18 cellular contexts compared by ENCODE assay signal in genomic region chr17:71287246-71287828, GRCh38.
A peak's percentile ranks its signal among the peaks of the same experiment; 100 is the strongest.
DNase-seq lines count a peak whose midpoint lies in the region; ATAC-seq and TF ChIP-seq lines count a peak whose summit lies in the region.
"Had no signal": no experiment of that assay in that cellular context is flagged by ENCODE, and none has a peak within 500 bp of the region (broad histone marks: within the 10 kb centered on the region; RNA-seq: fewer than 3 reads in every experiment).

No MANE protein-coding gene starts in this region.

- H3K27ac ChIP-seq in smooth muscle cell (ENCODE audit: low read depth) (no peak overlapping the region), SJCRH30 (no peak overlapping the region)
- H3K27ac ChIP-seq: 22Rv1, thoracic aorta had no signal

- ATAC-seq in WTC11, result peak; percentile 21
- ATAC-seq: effector memory CD8-positive, alpha-beta T cell; Panc1 had no signal

- H3K4me1 Mint-ChIP-seq in WTC11, result peaks cover 18% of the 10 kb centered on the region
- H3K4me1 Mint-ChIP-seq: activated B cell treated with CpG ODN at 0.5 μM for 24 hours; CD8-positive, alpha-beta memory T cell had no signal

- H3F3A ChIP-seq in smooth muscle cell (ENCODE audit: low read depth), result no peaks in the 10 kb centered on the region

- H3K4me3 ChIP-seq in iPS-15b (ENCODE audit: low read depth, low read length), result peak overlapping the region; percentile 26
- peak overlapping the region; percentile 42 for H3K4me3 ChIP-seq in smooth muscle cell
- no peak overlapping the region for H3K4me3 ChIP-seq in SJCRH30
- H3K4me3 ChIP-seq: thoracic aorta had no signal

- H3K9ac ChIP-seq in iPS-15b (ENCODE audit: low read depth, low read length), result no peak overlapping the region
- no peak overlapping the region for H3K9ac ChIP-seq in smooth muscle cell (ENCODE audit: low read depth)

- H3K9me3 ChIP-seq in iPS-15b (ENCODE audit: control insufficient read depth, insufficient read depth, low read length) (no peaks in the 10 kb centered on the region), smooth muscle cell (replicated peaks; ENCODE audit: low read depth) (no peaks in the 10 kb centered on the region), SJCRH30 (replicated peaks) (no peaks in the 10 kb centered on the region)
- H3K9me3 ChIP-seq: thoracic aorta had no signal

- H3K79me2 ChIP-seq in smooth muscle cell (ENCODE audit: low read depth), result no peaks in the 10 kb centered on the region

- POLR2A ChIA-PET in WTC11 (lab: Charles Lee), result no interaction called here

- DNase-seq in DMS 273 (lab: John Stamatoyannopoulos, UW; ENCODE audit: unreplicated experiment) (peak; percentile 12), DMS 273 treated with DMSO at 0.1 percent for 48 hours (lab: John Stamatoyannopoulos, UW) (no peak), WTC11 (ENCODE audit: low spot score) (no peak), smooth muscle cell (lab: John Stamatoyannopoulos, UW; ENCODE audit: unreplicated experiment) (no peak), SJCRH30 (no peak), ureter (ENCODE audit: low spot score) (no peak), NCI-H510A (lab: John Stamatoyannopoulos, UW) (no peak)
- DNase-seq: activated B cell treated with CpG ODN at 0.5 μM for 24 hours; activated gamma-delta T cell; CD8-positive, alpha-beta memory T cell; effector memory CD8-positive, alpha-beta T cell; GDM1; glutamatergic neuron; NCI-H345 had no signal

- peak overlapping the region; percentile 82 for H3K4me2 ChIP-seq in smooth muscle cell

- WGBS in smooth muscle cell (ENCODE audit: low lambda C conversion rate), result 16% methylated on average over 12 of the region's 12 CpGs

- H3K9me3 Mint-ChIP-seq in WTC11, result no peaks in the 10 kb centered on the region

- no peaks in the 10 kb centered on the region for H3K36me3 Mint-ChIP-seq in WTC11
- H3K36me3 Mint-ChIP-seq: CD8-positive, alpha-beta memory T cell had no signal

- H3K27ac Mint-ChIP-seq in WTC11, result no peak overlapping the region
- H3K27ac Mint-ChIP-seq: activated B cell treated with CpG ODN at 0.5 μM for 24 hours; CD8-positive, alpha-beta memory T cell; effector memory CD8-positive, alpha-beta T cell had no signal

- H3K36me3 ChIP-seq in iPS-15b (ENCODE audit: control insufficient read depth, insufficient read depth, low read length), result no peaks in the 10 kb centered on the region
- no peaks in the 10 kb centered on the region for H3K36me3 ChIP-seq in smooth muscle cell (ENCODE audit: low read depth)
- H3K36me3 ChIP-seq in SJCRH30, result no peaks in the 10 kb centered on the region
- H3K36me3 ChIP-seq: thoracic aorta had no signal

- peak overlapping the region; percentile 51 for H3K4me3 Mint-ChIP-seq in WTC11
- H3K4me3 Mint-ChIP-seq: activated B cell treated with CpG ODN at 0.5 μM for 24 hours; CD8-positive, alpha-beta memory T cell; effector memory CD8-positive, alpha-beta T cell had no signal

- peak overlapping the region; percentile 94 for H2AFZ ChIP-seq in smooth muscle cell (ENCODE audit: low read depth)

- H4K20me1 ChIP-seq in smooth muscle cell (ENCODE audit: low read depth), result no peaks in the 10 kb centered on the region

- no peak for TF ChIP-seq CTCF in WTC11 (IDR thresholded peaks at IDR 0.05)
- TF ChIP-seq CTCF in smooth muscle cell (IDR thresholded peaks at IDR 0.05; ENCODE audit: borderline replicate concordance, insufficient read depth, poor library complexity, severe bottlenecking), result no peak

- peaks cover 75% of the 10 kb centered on the region for H3K27me3 Mint-ChIP-seq in WTC11 (ENCODE audit: low read depth)
- H3K27me3 Mint-ChIP-seq: activated B cell treated with CpG ODN at 0.5 μM for 24 hours; CD8-positive, alpha-beta memory T cell; effector memory CD8-positive, alpha-beta T cell had no signal

- H3K4me1 ChIP-seq in iPS-15b (ENCODE audit: control insufficient read depth, insufficient read depth, low read length) (peaks cover 4% of the 10 kb centered on the region), smooth muscle cell (ENCODE audit: low read depth) (peaks cover 8% of the 10 kb centered on the region), SJCRH30 (no peaks in the 10 kb centered on the region)

- CTCF ChIA-PET in WTC11 (lab: Charles Lee), result no interaction called here

- H3K27me3 ChIP-seq in iPS-15b (ENCODE audit: control insufficient read depth, insufficient read depth, low read length) (peaks cover 67% of the 10 kb centered on the region), smooth muscle cell (ENCODE audit: low read depth) (no peaks in the 10 kb centered on the region), SJCRH30 (no peaks in the 10 kb centered on the region)

TF ChIP-seq in WTC11, 78 proteins besides CTCF, POLR2A, EP300 and RAD21:
- TF ChIP-seq CDX4 (CRISPR knock-in tag; IDR thresholded peaks at IDR 0.05; ENCODE audit: borderline replicate concordance) (no peak), ZNF232 (CRISPR knock-in tag; IDR thresholded peaks at IDR 0.05) (no peak), ZNF423 (CRISPR knock-in tag; IDR thresholded peaks at IDR 0.05) (no peak), STAT6 (CRISPR knock-in tag; conservative IDR thresholded peaks at IDR 0.05; ENCODE audit: low read depth) (no peak), ATF3 (CRISPR knock-in tag; conservative IDR thresholded peaks at IDR 0.05) (no peak), ERG (CRISPR knock-in tag; IDR thresholded peaks at IDR 0.05) (no peak), USF1 (CRISPR knock-in tag; IDR thresholded peaks at IDR 0.05) (no peak), HMGXB4 (CRISPR knock-in tag; IDR thresholded peaks at IDR 0.05) (no peak), GRHL2 (CRISPR knock-in tag; IDR thresholded peaks at IDR 0.05; ENCODE audit: insufficient replicate concordance, severe bottlenecking) (no peak), ZNF416 (CRISPR knock-in tag; IDR thresholded peaks at IDR 0.05) (no peak), NFYB (CRISPR knock-in tag; conservative IDR thresholded peaks at IDR 0.05; ENCODE audit: low read depth) (no peak), FOXJ3 (CRISPR knock-in tag; IDR thresholded peaks at IDR 0.05; ENCODE audit: borderline replicate concordance) (no peak)
